Comparison of ENCODE assay signal across 10 cellular contexts in the genomic region with DNA sequence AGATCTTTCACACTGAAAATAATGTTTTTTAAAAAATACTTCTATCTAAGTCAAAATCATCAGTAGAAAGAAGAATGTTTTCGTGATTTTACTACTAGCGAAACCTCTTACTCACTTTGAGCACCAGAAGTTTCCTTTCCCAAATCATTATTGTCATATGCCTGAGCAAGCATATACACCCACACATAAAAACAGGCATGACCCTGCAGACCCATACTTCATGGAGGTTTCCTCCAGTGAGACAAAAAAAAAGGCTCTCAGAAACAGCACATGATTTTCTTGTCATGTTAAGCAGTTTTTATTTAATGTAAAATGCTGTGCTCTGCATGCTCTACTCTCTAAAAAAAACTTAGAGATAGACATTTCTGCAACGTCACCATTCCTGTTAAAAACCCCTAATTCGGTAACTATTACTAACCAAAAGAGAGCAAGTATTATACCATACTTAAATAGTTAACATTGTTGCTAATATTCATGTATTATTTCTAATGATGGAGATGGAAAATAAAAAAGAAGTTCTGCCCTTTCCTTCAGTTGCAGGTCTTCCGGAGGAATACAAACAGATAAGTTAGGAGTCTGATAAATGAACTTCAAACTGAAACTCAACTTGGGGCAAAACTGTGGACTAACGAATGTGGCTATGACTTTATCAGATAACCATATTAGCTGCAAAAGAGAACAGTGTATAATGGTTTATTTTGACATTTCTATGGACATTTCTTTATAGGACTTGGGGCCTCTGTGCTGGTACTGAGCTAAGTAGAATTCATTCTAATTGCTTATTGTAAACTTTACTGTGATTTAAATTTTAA.
DNase-seq lines count a peak whose midpoint lies in the region; ATAC-seq lines count a peak whose summit lies in the region.
"Had no signal": no experiment of that assay in that cellular context is flagged by ENCODE, and none has a peak within 500 bp of the region (broad histone marks: within the 10 kb centered on the region; RNA-seq: fewer than 3 reads in every experiment).

No MANE protein-coding gene starts in this region.

- ATAC-seq in HG02884 (IDR thresholded peaks at IDR 0.05; ENCODE audit: unreplicated experiment): peak; percentile 94
- no peak for ATAC-seq in GM19397 (IDR thresholded peaks at IDR 0.05; ENCODE audit: unreplicated experiment)
- ATAC-seq in HG03342 (IDR thresholded peaks at IDR 0.05; ENCODE audit: unreplicated experiment): no peak

- no peak overlapping the region for H3K27ac ChIP-seq in caudate nucleus (ENCODE audit: low read depth, low read length)
- H3K27ac ChIP-seq: BLaER1 had no signal

- peak; percentile 27 for DNase-seq in stimulated activated CD4-positive, alpha-beta T cell treated with anti-CD3 and anti-CD28 coated beads, Interleukin-4, amount 100 ng/mL, for 24 hours
- DNase-seq in stimulated activated CD4-positive, alpha-beta T cell treated with anti-CD3 and anti-CD28 coated beads, Interleukin-2, amount 100 ng/mL, for 48 hours: no peak
- DNase-seq in activated naive CD4-positive, alpha-beta T cell treated with anti-CD3 and anti-CD28 coated beads, Interleukin-2, amount 50 U/mL, for 16 hours: peak; percentile 16
- DNase-seq in stimulated activated naive CD4-positive, alpha-beta T cell treated with Interleukin-2 at 50 U/mL for 16 hours (lab: John Stamatoyannopoulos, UW): no peak
- DNase-seq in caudate nucleus (lab: John Stamatoyannopoulos, UW): no peak
- DNase-seq: NCI-H82 had no signal

Comparison
In these comparisons a context has a peak if more than half of its experiments do, and no peak if none do; other contexts are left out.
1. DNase-seq: peak in stimulated activated CD4-positive, alpha-beta T cell treated with anti-CD3 and anti-CD28 coated beads, Interleukin-4, amount 100 ng/mL, for 24 hours (single experiment) and activated naive CD4-positive, alpha-beta T cell treated with anti-CD3 and anti-CD28 coated beads, Interleukin-2, amount 50 U/mL, for 16 hours (single experiment); none in stimulated activated CD4-positive, alpha-beta T cell treated with anti-CD3 and anti-CD28 coated beads, Interleukin-2, amount 100 ng/mL, for 48 hours (0 of 2), stimulated activated naive CD4-positive, alpha-beta T cell treated with Interleukin-2 at 50 U/mL for 16 hours (single experiment) and caudate nucleus (0 of 61).